3 cellular contexts compared by ENCODE assay signal in genomic region chr9:65737096-65737564, GRCh38. TPM values are rescaled to one million over a fixed set of nuclear protein-coding genes. Genes with fewer than 3 reads are reported as not detected.
"Had no signal": no experiment of that assay in that cellular context is flagged by ENCODE, and none has a peak within 500 bp of the region (broad histone marks: within the 10 kb centered on the region; RNA-seq: fewer than 3 reads in every experiment).

Gene FOXD4L4 (plus strand): TSS chr9:65737146. CDS start chr9:65737146, 0 bp downstream.

RNA-seq across cellular contexts. Expression of gene FOXD4L4, which starts in this region (rescaled TPM):
- total RNA-seq: activated T-helper 2 cell treated with anti-CD3 and anti-CD28 coated beads, Interferon-gamma antibody, Interleukin-2, Interleukin-4, amounts not matched to agents 10 μg/mL and 5 μg/mL and 100 μg/mL, durations not matched to agents 14 hours and 24 hours and 36 hours; astrocyte had no signal
- polyA plus RNA-seq: keratinocyte had no signal
